1 cellular context compared by ENCODE assay signal in the genomic region with DNA sequence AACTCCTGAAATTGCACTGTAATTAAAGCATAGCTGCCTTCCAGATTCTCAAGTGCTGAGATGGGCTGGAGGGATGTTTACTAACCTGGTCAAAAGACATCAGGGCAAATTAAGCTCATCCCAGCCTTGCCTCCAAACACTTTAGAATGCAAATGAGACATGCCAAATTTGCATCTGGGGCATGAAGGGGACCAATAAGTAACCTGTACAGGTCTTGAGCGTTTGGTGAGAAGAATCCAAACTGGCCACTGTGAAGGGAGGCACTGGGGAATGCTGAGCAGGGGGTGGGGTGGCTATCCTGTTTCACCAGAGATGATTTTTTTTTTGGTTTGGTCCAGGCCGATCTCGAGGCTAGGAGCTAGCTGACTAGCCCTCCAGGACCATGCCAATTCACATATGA.
TF ChIP-seq lines count a peak whose summit lies in the region.

No MANE protein-coding gene starts in this region.

TF ChIP-seq in WTC11, 78 proteins besides CTCF, POLR2A, EP300 and RAD21 (continued from another document):
- TF ChIP-seq, protein P1, sequence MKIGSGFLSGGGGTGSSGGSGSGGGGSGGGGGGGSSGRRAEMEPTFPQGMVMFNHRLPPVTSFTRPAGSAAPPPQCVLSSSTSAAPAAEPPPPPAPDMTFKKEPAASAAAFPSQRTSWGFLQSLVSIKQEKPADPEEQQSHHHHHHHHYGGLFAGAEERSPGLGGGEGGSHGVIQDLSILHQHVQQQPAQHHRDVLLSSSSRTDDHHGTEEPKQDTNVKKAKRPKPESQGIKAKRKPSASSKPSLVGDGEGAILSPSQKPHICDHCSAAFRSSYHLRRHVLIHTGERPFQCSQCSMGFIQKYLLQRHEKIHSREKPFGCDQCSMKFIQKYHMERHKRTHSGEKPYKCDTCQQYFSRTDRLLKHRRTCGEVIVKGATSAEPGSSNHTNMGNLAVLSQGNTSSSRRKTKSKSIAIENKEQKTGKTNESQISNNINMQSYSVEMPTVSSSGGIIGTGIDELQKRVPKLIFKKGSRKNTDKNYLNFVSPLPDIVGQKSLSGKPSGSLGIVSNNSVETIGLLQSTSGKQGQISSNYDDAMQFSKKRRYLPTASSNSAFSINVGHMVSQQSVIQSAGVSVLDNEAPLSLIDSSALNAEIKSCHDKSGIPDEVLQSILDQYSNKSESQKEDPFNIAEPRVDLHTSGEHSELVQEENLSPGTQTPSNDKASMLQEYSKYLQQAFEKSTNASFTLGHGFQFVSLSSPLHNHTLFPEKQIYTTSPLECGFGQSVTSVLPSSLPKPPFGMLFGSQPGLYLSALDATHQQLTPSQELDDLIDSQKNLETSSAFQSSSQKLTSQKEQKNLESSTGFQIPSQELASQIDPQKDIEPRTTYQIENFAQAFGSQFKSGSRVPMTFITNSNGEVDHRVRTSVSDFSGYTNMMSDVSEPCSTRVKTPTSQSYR (CRISPR knock-in tag; IDR thresholded peaks at IDR 0.05): no peak
- TF ChIP-seq, protein P2, sequence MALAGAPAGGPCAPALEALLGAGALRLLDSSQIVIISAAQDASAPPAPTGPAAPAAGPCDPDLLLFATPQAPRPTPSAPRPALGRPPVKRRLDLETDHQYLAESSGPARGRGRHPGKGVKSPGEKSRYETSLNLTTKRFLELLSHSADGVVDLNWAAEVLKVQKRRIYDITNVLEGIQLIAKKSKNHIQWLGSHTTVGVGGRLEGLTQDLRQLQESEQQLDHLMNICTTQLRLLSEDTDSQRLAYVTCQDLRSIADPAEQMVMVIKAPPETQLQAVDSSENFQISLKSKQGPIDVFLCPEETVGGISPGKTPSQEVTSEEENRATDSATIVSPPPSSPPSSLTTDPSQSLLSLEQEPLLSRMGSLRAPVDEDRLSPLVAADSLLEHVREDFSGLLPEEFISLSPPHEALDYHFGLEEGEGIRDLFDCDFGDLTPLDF (CRISPR knock-in tag; IDR thresholded peaks at IDR 0.05): no peak
- TF ChIP-seq ZNF416 (CRISPR knock-in tag; IDR thresholded peaks at IDR 0.05): no peak
- TF ChIP-seq NR1H2 (CRISPR knock-in tag; IDR thresholded peaks at IDR 0.05): no peak
- no peak for TF ChIP-seq ZNF423 (CRISPR knock-in tag; IDR thresholded peaks at IDR 0.05)
- TF ChIP-seq JAZF1 (CRISPR knock-in tag; IDR thresholded peaks at IDR 0.05): no peak
- no peak for TF ChIP-seq MXD4 (CRISPR knock-in tag; IDR thresholded peaks at IDR 0.05; ENCODE audit: borderline replicate concordance)
- TF ChIP-seq, protein P3, sequence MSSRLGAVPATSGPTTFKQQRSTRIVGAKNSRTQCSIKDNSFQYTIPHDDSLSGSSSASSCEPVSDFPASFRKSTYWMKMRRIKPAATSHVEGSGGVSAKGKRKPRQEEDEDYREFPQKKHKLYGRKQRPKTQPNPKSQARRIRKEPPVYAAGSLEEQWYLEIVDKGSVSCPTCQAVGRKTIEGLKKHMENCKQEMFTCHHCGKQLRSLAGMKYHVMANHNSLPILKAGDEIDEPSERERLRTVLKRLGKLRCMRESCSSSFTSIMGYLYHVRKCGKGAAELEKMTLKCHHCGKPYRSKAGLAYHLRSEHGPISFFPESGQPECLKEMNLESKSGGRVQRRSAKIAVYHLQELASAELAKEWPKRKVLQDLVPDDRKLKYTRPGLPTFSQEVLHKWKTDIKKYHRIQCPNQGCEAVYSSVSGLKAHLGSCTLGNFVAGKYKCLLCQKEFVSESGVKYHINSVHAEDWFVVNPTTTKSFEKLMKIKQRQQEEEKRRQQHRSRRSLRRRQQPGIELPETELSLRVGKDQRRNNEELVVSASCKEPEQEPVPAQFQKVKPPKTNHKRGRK (CRISPR knock-in tag; IDR thresholded peaks at IDR 0.05; ENCODE audit: borderline replicate concordance): no peak
